ENCODE assay signal across 19 cellular contexts in the genomic region with DNA sequence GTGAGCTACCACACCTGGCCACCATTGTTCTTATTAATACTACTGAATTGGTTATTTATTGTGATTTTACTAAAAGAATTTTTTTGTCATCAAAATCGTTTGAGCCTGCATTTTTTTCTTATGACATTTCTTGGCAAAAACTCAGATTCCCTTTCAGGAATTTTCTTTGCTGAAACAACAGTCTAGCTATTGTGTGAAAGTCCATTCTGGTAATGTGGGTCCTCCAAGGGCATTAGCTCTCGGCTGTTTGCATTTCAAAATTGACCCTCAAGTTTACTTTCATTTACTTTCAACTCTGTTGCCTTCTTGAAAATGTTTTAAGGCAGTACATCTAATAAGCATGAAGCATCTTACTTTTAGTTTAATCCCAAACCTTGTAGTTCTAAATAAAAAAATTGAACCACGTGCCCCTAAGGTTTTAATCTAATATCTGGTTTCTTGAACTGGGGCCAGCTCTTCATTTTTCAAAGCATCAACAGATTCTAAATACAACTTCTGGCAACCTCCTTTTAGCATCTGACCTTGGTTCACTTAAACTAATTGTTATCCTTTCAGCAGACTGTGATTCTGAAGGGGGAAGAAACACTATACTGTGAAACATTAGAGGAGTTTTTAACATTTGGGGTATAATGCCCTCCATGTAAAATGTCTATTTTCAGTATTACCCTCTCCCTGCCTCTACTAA.
A peak's percentile ranks its signal among the peaks of the same experiment; 100 is the strongest.
DNase-seq lines count a peak whose midpoint lies in the region; ATAC-seq and TF ChIP-seq lines count a peak whose summit lies in the region.
"Had no signal": no experiment of that assay in that cellular context is flagged by ENCODE, and none has a peak within 500 bp of the region (broad histone marks: within the 10 kb centered on the region; RNA-seq: fewer than 3 reads in every experiment).

No MANE protein-coding gene starts in this region.

- no peaks in the 10 kb centered on the region for H3K27me3 Mint-ChIP-seq in activated CD4-positive, alpha-beta memory T cell treated with anti-CD3 and anti-CD28 coated beads, Interleukin-2, amount 10 ng/mL, durations not matched to agents 7 days and 5 days
- no peaks in the 10 kb centered on the region for H3K27me3 Mint-ChIP-seq in T-cell

- in situ Hi-C loops in KBM-7 (cut with MboI; ENCODE audit: low pct_unique_long_range_greater_than_20kb, low sequenced_read_pairs), result no loop called here

- CTCF ChIA-PET in activated CD4-positive, alpha-beta memory T cell treated with anti-CD3 and anti-CD28 coated beads, Interleukin-2, amount 10 ng/mL, durations not matched to agents 7 days and 5 days (lab: Charles Lee), result no interaction called here
- CTCF ChIA-PET in T-cell (lab: Charles Lee), result no interaction called here

- H3K27ac Mint-ChIP-seq in activated CD4-positive, alpha-beta memory T cell treated with anti-CD3 and anti-CD28 coated beads, Interleukin-2, amount 10 ng/mL, durations not matched to agents 7 days and 5 days, result no peak overlapping the region
- H3K27ac Mint-ChIP-seq in T-cell, result no peak overlapping the region
- H3K27ac Mint-ChIP-seq: immature natural killer cell had no signal

- H3K27me3 ChIP-seq in adipocyte (replicated peaks; ENCODE audit: control insufficient read depth, insufficient read depth, low read length), result no peaks in the 10 kb centered on the region
- H3K27me3 ChIP-seq: gastrocnemius medialis had no signal

- H3K9me3 Mint-ChIP-seq in activated CD4-positive, alpha-beta memory T cell treated with anti-CD3 and anti-CD28 coated beads, Interleukin-2, amount 10 ng/mL, durations not matched to agents 7 days and 5 days, result peaks cover 3% of the 10 kb centered on the region
- H3K9me3 Mint-ChIP-seq in T-cell, result no peaks in the 10 kb centered on the region
- H3K9me3 Mint-ChIP-seq: immature natural killer cell had no signal

- ATAC-seq in T-cell (replicated peaks in 1 of 4), result no peak
- ATAC-seq: gastrocnemius medialis, GM12878 had no signal

- H3K9ac ChIP-seq in adipocyte (ENCODE audit: low read length), result peak overlapping the region; percentile 33

- no peaks in the 10 kb centered on the region for H3K4me1 Mint-ChIP-seq in activated CD4-positive, alpha-beta memory T cell treated with anti-CD3 and anti-CD28 coated beads, Interleukin-2, amount 10 ng/mL, durations not matched to agents 7 days and 5 days
- H3K4me1 Mint-ChIP-seq in T-cell, result no peaks in the 10 kb centered on the region
- H3K4me1 Mint-ChIP-seq: immature natural killer cell had no signal

- no peak for TF ChIP-seq CTCF in fibroblast of the aortic adventitia (IDR thresholded peaks at IDR 0.05; ENCODE audit: insufficient read depth, low read length)
- no peak for TF ChIP-seq CTCF in retinal pigment epithelial cell (conservative IDR thresholded peaks at IDR 0.05; ENCODE audit: low read depth, low read length)

- peak overlapping the region; percentile 63 for H3K4me3 ChIP-seq in adipocyte (ENCODE audit: low read length)
- H3K4me3 ChIP-seq in fibroblast of the aortic adventitia (ENCODE audit: low read depth, low read length), result no peak overlapping the region
- no peak overlapping the region for H3K4me3 ChIP-seq in retinal pigment epithelial cell (ENCODE audit: low read length)
- H3K4me3 ChIP-seq: gastrocnemius medialis, GM12878 had no signal

- H3K36me3 Mint-ChIP-seq in activated CD4-positive, alpha-beta memory T cell treated with anti-CD3 and anti-CD28 coated beads, Interleukin-2, amount 10 ng/mL, durations not matched to agents 7 days and 5 days (ENCODE audit: low read depth), result no peaks in the 10 kb centered on the region
- no peaks in the 10 kb centered on the region for H3K36me3 Mint-ChIP-seq in T-cell

- H3K9me3 ChIP-seq in adipocyte (ENCODE audit: control insufficient read depth, low read length), result no peaks in the 10 kb centered on the region
- H3K9me3 ChIP-seq: gastrocnemius medialis had no signal

- H3K4me3 Mint-ChIP-seq in activated CD4-positive, alpha-beta memory T cell treated with anti-CD3 and anti-CD28 coated beads, Interleukin-2, amount 10 ng/mL, durations not matched to agents 7 days and 5 days, result no peak overlapping the region
- no peak overlapping the region for H3K4me3 Mint-ChIP-seq in T-cell
- H3K4me3 Mint-ChIP-seq: immature natural killer cell had no signal

- H3K4me1 ChIP-seq in adipocyte (ENCODE audit: control insufficient read depth, insufficient read depth, low read length), result peaks cover 7% of the 10 kb centered on the region

- H3K36me3 ChIP-seq in adipocyte (ENCODE audit: control insufficient read depth, insufficient read depth, low read length, severe bottlenecking), result no peaks in the 10 kb centered on the region
- H3K36me3 ChIP-seq: gastrocnemius medialis had no signal

- peak; percentile 50 for DNase-seq in ELR (ENCODE audit: low read depth)
- peak; percentile 75 for DNase-seq in adipocyte (ENCODE audit: low read depth)
- peak; percentile 82 for DNase-seq in fibroblast of the aortic adventitia (ENCODE audit: low read depth)
- peak; percentile 83 for DNase-seq in retinal pigment epithelial cell (ENCODE audit: low read depth)
- no peak for DNase-seq in activated CD4-positive, alpha-beta memory T cell treated with anti-CD3 and anti-CD28 coated beads, Interleukin-2, amount 10 ng/mL, durations not matched to agents 7 days and 5 days
- DNase-seq in T-cell, result no peak
- no peak for DNase-seq in KBM-7
- no peak for DNase-seq in activated gamma-delta T cell (lab: John Stamatoyannopoulos, UW)
- DNase-seq: C1 segment of cervical spinal cord; DND-41; gastrocnemius medialis; immature natural killer cell; Kasumi-1; NCI-H187 treated with DMSO at 0.1 percent for 48 hours; NK-92 treated with Interleukin-12 subunit alpha and Interleukin-12 subunit beta, amount 100 ng/mL, for 24 hours; nucleus accumbens; Right ventricle myocardium superior; substantia nigra had no signal

- POLR2A ChIA-PET in activated CD4-positive, alpha-beta memory T cell treated with anti-CD3 and anti-CD28 coated beads, Interleukin-2, amount 10 ng/mL, durations not matched to agents 7 days and 5 days (lab: Charles Lee), result no interaction called here
- POLR2A ChIA-PET in T-cell (lab: Charles Lee), result no interaction called here

Comparison
In these comparisons a context has a peak if more than half of its experiments do, and no peak if none do; other contexts are left out.
1. DNase-seq: peak in ELR (single experiment), adipocyte (single experiment), fibroblast of the aortic adventitia (single experiment) and retinal pigment epithelial cell (single experiment); none in activated CD4-positive, alpha-beta memory T cell treated with anti-CD3 and anti-CD28 coated beads, Interleukin-2, amount 10 ng/mL, durations not matched to agents 7 days and 5 days (single experiment), T-cell (0 of 34), KBM-7 (single experiment) and activated gamma-delta T cell (single experiment).